In the genomic region with DNA sequence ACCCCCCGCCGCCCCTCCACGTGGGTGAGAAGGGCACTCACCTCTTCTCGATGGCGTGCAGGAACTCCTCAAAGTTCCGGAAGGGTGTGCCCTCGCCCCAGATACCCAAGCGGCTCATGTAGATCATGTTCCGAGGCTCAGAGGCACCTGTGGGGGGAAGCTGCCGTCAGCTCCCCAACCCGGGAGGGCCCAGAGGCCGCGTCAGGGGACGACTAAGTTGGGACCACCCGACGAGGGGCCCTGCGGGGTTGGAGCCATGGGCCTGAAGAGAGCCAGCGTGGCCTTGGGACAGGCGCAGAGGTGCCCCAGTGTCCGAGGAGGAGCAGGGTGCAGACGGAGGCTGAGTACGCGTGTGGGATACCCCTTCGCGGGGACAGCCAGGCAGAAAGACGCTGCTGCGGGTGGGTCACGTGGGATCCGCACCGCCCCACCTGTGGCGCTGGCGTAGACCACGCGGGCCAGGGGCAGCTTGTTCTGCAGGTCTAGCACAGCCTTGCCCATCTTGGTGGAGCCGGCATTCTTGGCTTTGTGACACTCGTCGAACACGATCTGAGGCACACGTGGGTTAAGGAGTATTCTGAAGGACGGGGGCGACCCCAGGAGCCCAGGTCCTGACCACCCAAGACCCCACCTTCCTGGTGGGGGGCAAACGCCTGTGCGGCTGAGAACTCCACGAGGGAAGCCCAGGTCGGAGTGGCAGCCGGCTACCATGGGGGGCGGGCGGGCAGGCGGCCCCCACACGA, we compare ENCODE assay signal across 2 cellular contexts.
TF ChIP-seq lines count a peak whose summit lies in the region.

No MANE protein-coding gene starts in this region.

TF ChIP-seq in K562, 482 proteins besides CTCF, POLR2A, EP300 and RAD21:
- no peak for TF ChIP-seq ZNF143 (CRISPR knock-in tag; IDR thresholded peaks at IDR 0.05)
- peak; percentile 57 for TF ChIP-seq POLR2G (IDR thresholded peaks at IDR 0.05; ENCODE audit: low read depth, low read length)
- TF ChIP-seq RBM22 (IDR thresholded peaks at IDR 0.05; ENCODE audit: low read depth, low read length, poor library complexity, severe bottlenecking) = peak; percentile 77

TF ChIP-seq in HEK293T, 16 proteins besides CTCF, POLR2A, EP300 and RAD21:
- no peak for TF ChIP-seq PKNOX1 (IDR thresholded peaks at IDR 0.05)
- TF ChIP-seq SP1 (IDR thresholded peaks at IDR 0.05) = no peak
- TF ChIP-seq CTBP1 (IDR thresholded peaks at IDR 0.05; ENCODE audit: borderline replicate concordance) = no peak
- TF ChIP-seq L3MBTL2 (conservative IDR thresholded peaks at IDR 0.05) = no peak
- no peak for TF ChIP-seq FOXK2 (IDR thresholded peaks at IDR 0.05)
- TF ChIP-seq BHLHE40 (IDR thresholded peaks at IDR 0.05; ENCODE audit: borderline replicate concordance) = no peak
- TF ChIP-seq LEF1 (IDR thresholded peaks at IDR 0.05; ENCODE audit: borderline replicate concordance) = no peak
- no peak for TF ChIP-seq ZNF384 (IDR thresholded peaks at IDR 0.05)
- no peak for TF ChIP-seq NFRKB (IDR thresholded peaks at IDR 0.05)
- no peak for TF ChIP-seq TARDBP (IDR thresholded peaks at IDR 0.05)
- no peak for TF ChIP-seq SUZ12 (IDR thresholded peaks at IDR 0.05)
- no peak for TF ChIP-seq HDGF (IDR thresholded peaks at IDR 0.05; ENCODE audit: borderline replicate concordance)
- TF ChIP-seq ARNT (IDR thresholded peaks at IDR 0.05) = no peak
- no peak for TF ChIP-seq FOXA1 (IDR thresholded peaks at IDR 0.05)
- TF ChIP-seq ELF4 (IDR thresholded peaks at IDR 0.05) = no peak
- no peak for TF ChIP-seq FOXM1 (IDR thresholded peaks at IDR 0.05; ENCODE audit: borderline replicate concordance)
TF ChIP-seq in HEK293T: peak in this region for 0.
